Comparison of ENCODE assay signal across 8 cellular contexts in the genomic region with DNA sequence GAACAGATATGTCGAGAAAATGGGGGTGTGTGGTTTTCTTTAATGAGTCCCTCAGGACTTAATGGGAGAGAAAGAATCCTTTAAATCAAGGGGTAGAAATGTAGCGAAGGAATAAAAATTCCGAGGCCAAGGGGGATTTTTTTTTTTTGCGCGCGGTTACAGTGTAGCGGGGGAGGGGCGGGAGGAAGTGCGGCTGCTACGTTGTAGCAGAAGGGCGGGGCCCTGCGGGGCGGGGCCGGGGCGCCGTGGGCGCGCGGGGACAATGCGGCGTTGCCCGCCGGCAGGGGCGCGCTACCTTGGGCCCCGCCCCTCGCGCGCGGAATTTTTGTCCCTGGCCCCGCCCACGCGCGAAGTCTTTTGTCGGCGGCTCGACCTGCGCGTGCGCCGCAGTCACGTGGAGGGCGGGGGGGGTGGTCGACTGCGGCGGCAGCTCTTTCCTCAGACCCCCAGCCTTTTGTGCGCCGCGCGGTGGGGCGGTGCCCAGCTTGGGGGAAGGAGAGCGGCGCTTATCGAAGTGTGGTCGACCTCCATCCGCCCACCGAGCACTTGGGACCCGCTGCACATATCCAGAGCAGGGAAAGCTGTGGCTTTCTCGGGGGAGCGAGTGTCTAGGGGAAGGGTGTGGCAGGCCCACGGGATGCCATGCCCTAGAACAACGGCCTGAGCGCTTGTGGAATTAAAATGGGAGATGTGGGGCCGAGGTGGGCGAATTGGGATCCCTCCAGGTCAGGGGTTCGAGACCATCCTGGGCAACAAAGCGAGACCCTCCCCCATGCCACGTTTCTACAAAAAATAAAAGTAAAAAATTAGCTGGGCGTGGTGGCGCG. TPM values are rescaled to one million over a fixed set of nuclear protein-coding genes. Genes with fewer than 3 reads are reported as not detected.
DNase-seq lines count a peak whose midpoint lies in the region; ATAC-seq, FAIRE-seq and TF ChIP-seq lines count a peak whose summit lies in the region.

No MANE protein-coding gene starts in this region.

- no peak for FAIRE-seq in A549 (lab: Jason Lieb, UNC)

- TF ChIP-seq CTCF in A549 (IDR thresholded peaks at IDR 0.05) (no peak; the same call in 2 of the 3 replicates), KMS-11 (conservative IDR thresholded peaks at IDR 0.05; ENCODE audit: low read depth, low read length) (no peak; the same call in 1 of the 2 replicates), Panc1 (IDR thresholded peaks at IDR 0.05) (peak; percentile 63; the same call in 1 of the 2 replicates), esophagus muscularis mucosa (IDR thresholded peaks at IDR 0.05) (peak; percentile 33 to 66 (median 39))

- CTCF ChIA-PET in A549 (lab: Yijun Ruan, JAX) (interaction anchor here (0.7 to 18.8 kb wide), 26 partner anchors 10 to 369 kb away, joined by 3 to 539 read pairs (median 6); partner anchors contain the start of genes DHX16, NRM and VARS2), Panc1 (lab: Charles Lee) (interaction anchor here (0.6 to 1.6 kb wide), 3 partner anchors 42 to 210 kb away, joined by 3 to 10 read pairs (median 3); no protein-coding TSS in a partner anchor)

- H3K36me3 ChIP-seq in KMS-11 (ENCODE audit: insufficient read depth) (peaks cover 23% of the 10 kb centered on the region; the same call in 1 of the 2 replicates), Panc1 (ENCODE audit: control insufficient read depth, insufficient read depth, low read length) (peaks cover 32% of the 10 kb centered on the region), esophagus muscularis mucosa (peaks cover 15 to 44% (median 39%) of the 10 kb centered on the region in 4 donors)

- H3K79me2 ChIP-seq in KMS-11 (ENCODE audit: insufficient read depth, low read depth), result peaks cover 50% of the 10 kb centered on the region

- peak in 1 of 2 experiments; percentile 17; a peak in 4 of 6 replicates for ATAC-seq in A549
- ATAC-seq in GM18907 (IDR thresholded peaks at IDR 0.05; ENCODE audit: unreplicated experiment), result peak; percentile 24
- ATAC-seq in Panc1, result peak; percentile 25

- H3K4me2 ChIP-seq in A549, result peak overlapping the region; percentile 96
- H3K4me2 ChIP-seq in KMS-11, result peak overlapping the region; percentile 88

- H3K4me1 ChIP-seq in A549, result peaks cover 55% of the 10 kb centered on the region
- H3K4me1 ChIP-seq in KMS-11 (ENCODE audit: low read depth, poor library complexity, severe bottlenecking), result peaks cover 52% of the 10 kb centered on the region
- peaks cover 38% of the 10 kb centered on the region for H3K4me1 ChIP-seq in Panc1 (ENCODE audit: control insufficient read depth, insufficient read depth, low read length)
- peaks cover 50 to 77% (median 68%) of the 10 kb centered on the region in 4 donors for H3K4me1 ChIP-seq in esophagus muscularis mucosa

- no peak; the same call in 1 of the 2 replicates for TF ChIP-seq POLR2A in A549 (IDR thresholded peaks at IDR 0.05; ENCODE audit: low read length)
- no peak for TF ChIP-seq POLR2A in esophagus muscularis mucosa (IDR thresholded peaks at IDR 0.05; ENCODE audit: low read depth)

- peak in 1 of 2 experiments; percentile 87 for DNase-seq in A549 (ENCODE audit: low read depth in 1 of 2, low spot score in 1 of 2)
- DNase-seq in Panc1 (ENCODE audit: low read depth, low spot score), result no peak
- DNase-seq in activated T-cell treated with anti-CD3 and anti-CD28 coated beads, Interleukin-2, amount 50 U/mL, for 48 hours, result peak; percentile 96 to 97
- peak; percentile 97 for DNase-seq in esophagus muscularis mucosa (ENCODE audit: extremely low spot score)
- DNase-seq in myocyte (ENCODE audit: low read depth), result peak; percentile 90
- DNase-seq in stimulated activated CD8-positive, alpha-beta memory T cell treated with anti-CD3 and anti-CD28 coated beads, Interleukin-7, amount 100 ng/mL, for 24 hours (ENCODE audit: low read depth), result peak; percentile 89

- peak overlapping the region; percentile 99 for H3K9ac ChIP-seq in KMS-11

- TF ChIP-seq RAD21 in A549 (conservative IDR thresholded peaks at IDR 0.05 in 1 of 2, IDR thresholded peaks at IDR 0.05 in 1 of 2), result no peak

- H3K9me3 ChIP-seq in A549, result no peaks in the 10 kb centered on the region
- H3K9me3 ChIP-seq in Panc1 (ENCODE audit: control insufficient read depth, insufficient read depth, low read depth, low read length), result no peaks in the 10 kb centered on the region
- H3K9me3 ChIP-seq in esophagus muscularis mucosa, result no peaks in the 10 kb centered on the region

- no peak overlapping the region for H2AFZ ChIP-seq in KMS-11 (ENCODE audit: low read depth)

- H4K20me1 ChIP-seq in KMS-11 (ENCODE audit: insufficient read depth), result peaks cover 36% of the 10 kb centered on the region

- H3K27ac ChIP-seq in A549 (peak overlapping the region; percentile 99 to 100), KMS-11 (peak overlapping the region; percentile 96), Panc1 (ENCODE audit: low read length) (peak overlapping the region; percentile 100), esophagus muscularis mucosa (replicated peaks in 1 of 4) (peak overlapping the region; percentile 94 to 98 (median 97))

- H3K27me3 ChIP-seq in KMS-11 (ENCODE audit: insufficient read depth, low read depth), result no peaks in the 10 kb centered on the region
- no peaks in the 10 kb centered on the region for H3K27me3 ChIP-seq in Panc1 (ENCODE audit: control insufficient read depth, insufficient read depth, low read length)
- H3K27me3 ChIP-seq in esophagus muscularis mucosa, result no peaks in the 10 kb centered on the region

- intact Hi-C loops in Panc1 (cut with micrococcal nuclease; ENCODE audit: unreplicated experiment), result loop anchor here (1.0 kb wide), 1 partner anchor 40 kb away; no protein-coding TSS in a partner anchor
- intact Hi-C loops in esophagus muscularis mucosa (cut with DNase I), result loop anchor here (1.0 to 2.0 kb wide), 2 partner anchors 41 to 105 kb away; partner anchors contain the start of genes MRPS18B and PPP1R10

- 1% methylated on average over 23 of the region's 71 CpGs for WGBS in A549 (ENCODE audit: missing lambda C conversion rate)
- WGBS in esophagus muscularis mucosa, result 1% methylated on average over 45 of the region's 71 CpGs

- TF ChIP-seq EP300 in A549 (IDR thresholded peaks at IDR 0.05) (no peak), esophagus muscularis mucosa (IDR thresholded peaks at IDR 0.05) (no peak)

- in situ Hi-C loops in Panc1 (cut with HindIII; ENCODE audit: low pct_unique_long_range_greater_than_20kb, low sequenced_read_pairs), result no loop called here

- H3K4me3 ChIP-seq in A549 (peak overlapping the region; percentile 98), KMS-11 (IDR thresholded peaks at IDR 0.05; ENCODE audit: insufficient read depth, low read depth, low read length) (no peak overlapping the region), Panc1 (ENCODE audit: low read depth in 2 of 2, low read length in 2 of 2) (peak overlapping the region; percentile 88 to 100), esophagus muscularis mucosa (peak overlapping the region; percentile 82 to 93 (median 86))

- BruUV-seq in Panc1 (replicated peaks; lab: Mats Ljungman, UMichigan), result no TSS peak

- POLR2A ChIA-PET in A549 (lab: Yijun Ruan, JAX), result interaction anchor here (0.6 to 3.5 kb wide), 11 partner anchors 9 to 107 kb away, joined by 3 to 12 read pairs (median 4); partner anchors contain the start of genes DHX16, IER3 and NRM
- POLR2A ChIA-PET in Panc1 (lab: Charles Lee), result interaction anchor here (0.7 to 0.8 kb wide), 4 partner anchors 18 to 122 kb away, joined by 3 to 8 read pairs (median 4); partner anchors contain the start of gene DHX16

RNA-seq across cellular contexts. Expression of gene TUBB, which starts 1.3 kb away (rescaled TPM):
- polyA plus RNA-seq in A549 (2011; rRNA removed), result 691 and 782 TPM in 2 replicates
- 1,345 and 1,480 TPM in 2 replicates for polyA plus RNA-seq in A549 (2012; cell fraction: cytosol; rRNA removed)
- 1,395 and 1,872 TPM in 2 replicates for polyA plus RNA-seq in A549 (2012; cell fraction: nucleus; rRNA removed)
- 1,022 to 1,121 TPM (median 1,044 TPM) in 3 replicates for polyA plus RNA-seq in A549 (2017; fragmentation: RNase III; extraction: RNeasy Plus Mini Kit Qiagen cat#74134 plus additional on column Dnase treatment)
- polyA minus RNA-seq in A549 (2011; rRNA and poly(A)+ RNA removed), result 802 and 983 TPM in 2 replicates
- 853 TPM for total RNA-seq in Panc1 (2021; ENCODE audit: unreplicated experiment)
- polyA plus RNA-seq in Panc1 (2012; ENCODE audit: insufficient read length), result 1,083 TPM
- total RNA-seq in esophagus muscularis mucosa, result 100 to 1,000 TPM; 208 to 398 (median 272) TPM
- total RNA-seq in myocyte, result 562 and 698 TPM in 2 replicates
- polyA plus RNA-seq in myocyte (2012), result 954 TPM

RNA-seq across cellular contexts. Expression of gene MDC1, which starts 4.3 kb away (rescaled TPM):
- polyA plus RNA-seq in A549 (2011; rRNA removed) (8.2 and 13.3 TPM in 2 replicates), A549 (2017; fragmentation: RNase III; extraction: RNeasy Plus Mini Kit Qiagen cat#74134 plus additional on column Dnase treatment) (14.9 to 21.4 TPM (median 16.5 TPM) in 3 replicates)
- polyA plus RNA-seq in A549 (2012; cell fraction: cytosol; rRNA removed), result 8.4 and 10.3 TPM in 2 replicates
- polyA plus RNA-seq in A549 (2012; cell fraction: nucleus; rRNA removed), result 29.8 and 46.1 TPM in 2 replicates
- 18.4 and 19.4 TPM in 2 replicates for polyA minus RNA-seq in A549 (2011; rRNA and poly(A)+ RNA removed)
- total RNA-seq in Panc1 (2021; ENCODE audit: unreplicated experiment) (68.6 TPM), esophagus muscularis mucosa (10 to 100 TPM; 10.8 to 20.3 (median 13.1) TPM), myocyte (8.0 and 8.2 TPM in 2 replicates)
- polyA plus RNA-seq in Panc1 (2012; ENCODE audit: insufficient read length), result 36.0 TPM
- polyA plus RNA-seq in myocyte (2012), result 17.6 TPM

RNA-seq across cellular contexts. Expression of gene FLOT1, which starts 21.1 kb away (rescaled TPM):
- polyA plus RNA-seq in A549 (2011; rRNA removed) (135 and 136 TPM in 2 replicates), A549 (2017; fragmentation: RNase III; extraction: RNeasy Plus Mini Kit Qiagen cat#74134 plus additional on column Dnase treatment) (89.7 to 99.2 TPM (median 89.9 TPM) in 3 replicates)
- 140 TPM in 2 replicates for polyA plus RNA-seq in A549 (2012; cell fraction: cytosol; rRNA removed)
- 112 and 128 TPM in 2 replicates for polyA plus RNA-seq in A549 (2012; cell fraction: nucleus; rRNA removed)
- polyA minus RNA-seq in A549 (2011; rRNA and poly(A)+ RNA removed), result 101 and 112 TPM in 2 replicates
- total RNA-seq in Panc1 (2021; ENCODE audit: unreplicated experiment) (176 TPM), esophagus muscularis mucosa (100 to 1,000 TPM; 115 to 214 (median 166) TPM), myocyte (168 and 175 TPM in 2 replicates)
- polyA plus RNA-seq in Panc1 (2012; ENCODE audit: insufficient read length), result 221 TPM
- 205 TPM for polyA plus RNA-seq in myocyte (2012)

RNA-seq across cellular contexts. Expression of gene IER3, which starts 22.9 kb away (rescaled TPM):
- polyA plus RNA-seq in A549 (2011; rRNA removed) (116 and 202 TPM in 2 replicates), A549 (2017; fragmentation: RNase III; extraction: RNeasy Plus Mini Kit Qiagen cat#74134 plus additional on column Dnase treatment) (89.1 to 108 TPM (median 104 TPM) in 3 replicates)
- polyA plus RNA-seq in A549 (2012; cell fraction: cytosol; rRNA removed), result 172 and 215 TPM in 2 replicates
- 240 and 352 TPM in 2 replicates for polyA plus RNA-seq in A549 (2012; cell fraction: nucleus; rRNA removed)
- polyA minus RNA-seq in A549 (2011; rRNA and poly(A)+ RNA removed), result 93.4 and 94.8 TPM in 2 replicates
- total RNA-seq in Panc1 (2021; ENCODE audit: unreplicated experiment) (106 TPM), esophagus muscularis mucosa (10 to 100 TPM in 2 of 4 donors, 1 to 10 TPM in 2; 8.9 to 45.4 (median 11.0) TPM), myocyte (45.8 and 55.5 TPM in 2 replicates)
- polyA plus RNA-seq in Panc1 (2012; ENCODE audit: insufficient read length), result 166 TPM
- 152 TPM for polyA plus RNA-seq in myocyte (2012)

RNA-seq across cellular contexts. Expression of gene NRM, which starts 30.6 kb away (rescaled TPM):
- polyA plus RNA-seq in A549 (2011; rRNA removed) (11.3 and 12.4 TPM in 2 replicates), A549 (2017; fragmentation: RNase III; extraction: RNeasy Plus Mini Kit Qiagen cat#74134 plus additional on column Dnase treatment) (13.0 to 14.5 TPM (median 13.0 TPM) in 3 replicates)
- 21.7 and 24.8 TPM in 2 replicates for polyA plus RNA-seq in A549 (2012; cell fraction: cytosol; rRNA removed)
- polyA plus RNA-seq in A549 (2012; cell fraction: nucleus; rRNA removed), result 22.2 and 23.8 TPM in 2 replicates
- 11.7 and 12.7 TPM in 2 replicates for polyA minus RNA-seq in A549 (2011; rRNA and poly(A)+ RNA removed)
- total RNA-seq in Panc1 (2021; ENCODE audit: unreplicated experiment) (21.9 TPM), esophagus muscularis mucosa (10 to 100 TPM in 1 of 4 donors, 1 to 10 TPM in 3; 4.6 to 10.2 (median 6.2) TPM), myocyte (2.9 and 4.5 TPM in 2 replicates)
- polyA plus RNA-seq in Panc1 (2012; ENCODE audit: insufficient read length), result 26.9 TPM
- polyA plus RNA-seq in myocyte (2012), result 19.4 TPM

Comparison
In these comparisons a context has a peak if more than half of its experiments do, and no peak if none do; other contexts are left out.
1. CTCF ChIP-seq: peak in Panc1 (single experiment) and esophagus muscularis mucosa (3 of 3); none in A549 (single experiment) and KMS-11 (single experiment).
2. Peak in every context shown above with its lines, with median percentiles within 50 percentile points of each other: H3K27ac ChIP-seq.